In the genomic region with DNA sequence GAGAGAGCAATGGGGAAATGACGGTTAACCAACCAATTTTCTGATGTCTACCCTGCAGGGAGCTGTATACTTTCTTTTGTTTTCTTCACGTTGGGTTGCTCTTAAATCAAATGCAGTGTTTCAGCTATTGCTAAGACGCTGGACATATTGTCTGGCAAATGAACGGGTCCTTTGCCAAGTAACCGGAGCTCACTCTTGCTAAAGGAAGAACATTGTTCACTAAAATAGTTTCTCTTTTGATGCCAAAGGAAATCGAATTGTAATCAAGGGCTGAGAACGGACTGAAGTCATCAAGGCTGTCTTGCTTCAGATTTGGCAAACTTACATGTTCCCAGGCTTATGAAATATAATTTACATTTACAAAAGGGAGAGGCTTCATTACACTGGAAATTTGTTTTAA, we compare ENCODE assay signal across 15 cellular contexts.
DNase-seq lines count a peak whose midpoint lies in the region; ATAC-seq, FAIRE-seq and TF ChIP-seq lines count a peak whose summit lies in the region.
"Had no signal": no experiment of that assay in that cellular context is flagged by ENCODE, and none has a peak within 500 bp of the region (broad histone marks: within the 10 kb centered on the region; RNA-seq: fewer than 3 reads in every experiment).

No MANE protein-coding gene starts in this region.

- H3K4me3 ChIP-seq in MG63 (no peak overlapping the region), dorsolateral prefrontal cortex (peak overlapping the region in 57 of 59 donors; percentile 5 to 58 (median 39)), kidney (ENCODE audit: low read length in 2 of 2) (no peak overlapping the region), skin epidermis (peak overlapping the region in 3 of 7 experiments; percentile 8 to 27 (median 23)), ovary (no peak overlapping the region)
- H3K4me3 ChIP-seq: SJCRH30 had no signal

- intact Hi-C loops in dorsolateral prefrontal cortex (cut with DNase I), result loop anchor here in 1 of 2 donors (10.0 kb wide), 1 partner anchor 205 kb away; no protein-coding TSS in a partner anchor
- intact Hi-C loops in kidney (cut with DNase I), result no loop called here
- intact Hi-C loops in ovary (cut with DNase I), result no loop called here

- no peak for TF ChIP-seq POLR2A in ovary (IDR thresholded peaks at IDR 0.05)

- no peaks in the 10 kb centered on the region for H3K4me1 ChIP-seq in kidney (ENCODE audit: control insufficient read depth in 1 of 2, insufficient read depth in 1 of 2, low read depth in 1 of 2, low read length in 2 of 2)
- peaks cover 5% of the 10 kb centered on the region for H3K4me1 ChIP-seq in ovary (ENCODE audit: insufficient read depth)
- H3K4me1 ChIP-seq: SJCRH30 had no signal

- DNase-seq in MG63 (peak; percentile 7), dorsolateral prefrontal cortex (peak in 1 of 10 donors; percentile 22), kidney (no peak), ovary (no peak), T-helper 9 cell (no peak)
- DNase-seq: activated CD4-positive, alpha-beta T cell treated with anti-CD3 and anti-CD28 coated beads, Interleukin-2, amount 10 ng/mL, durations not matched to agents 7 days and 5 days; activated T-cell treated with anti-CD3 and anti-CD28 coated beads, Interleukin-2, amount 50 U/mL, for 1 hour; CD8-positive, alpha-beta memory T cell; H9; stimulated activated naive CD8-positive, alpha-beta T cell treated with anti-CD3 and anti-CD28 coated beads, Interleukin-15, amount 100 ng/mL, for 72 hours had no signal

- H3K36me3 ChIP-seq in MG63 (no peaks in the 10 kb centered on the region), kidney (ENCODE audit: control insufficient read depth in 1 of 2, insufficient read depth in 2 of 2, low read length in 2 of 2) (no peaks in the 10 kb centered on the region), ovary (no peaks in the 10 kb centered on the region)
- H3K36me3 ChIP-seq: SJCRH30 had no signal

- no peak for ATAC-seq in HG02852 (IDR thresholded peaks at IDR 0.05; ENCODE audit: unreplicated experiment)
- no peak for ATAC-seq in GM21825 (IDR thresholded peaks at IDR 0.05; ENCODE audit: unreplicated experiment)
- ATAC-seq: stimulated activated naive CD8-positive, alpha-beta T cell treated with anti-CD3 and anti-CD28 coated beads, Interleukin-15, amount 100 ng/mL, for 72 hours had no signal

- H3K27me3 ChIP-seq in MG63 (no peaks in the 10 kb centered on the region; the same call in 1 of the 2 replicates), dorsolateral prefrontal cortex (no peaks in the 10 kb centered on the region), ovary (no peaks in the 10 kb centered on the region)
- H3K27me3 ChIP-seq: SJCRH30 had no signal

- no peak overlapping the region for H3K9ac ChIP-seq in kidney (ENCODE audit: low read length in 2 of 2)

- 11 to 21% (median 16%) methylated on average over 7 of the region's 7 CpGs for WGBS in ovary, 3 donors

- FAIRE-seq in kidney (lab: Jason Lieb, UNC), result no peak
- FAIRE-seq: GM12892 had no signal

- H3K9me3 ChIP-seq in MG63 (no peaks in the 10 kb centered on the region), kidney (ENCODE audit: control insufficient read depth in 1 of 2, low read length in 2 of 2) (no peaks in the 10 kb centered on the region), ovary (no peaks in the 10 kb centered on the region)
- H3K9me3 ChIP-seq: SJCRH30 had no signal

- H3K27ac ChIP-seq in dorsolateral prefrontal cortex (peak overlapping the region in 35 of 59 donors; percentile 7 to 80 (median 41)), kidney (ENCODE audit: low read depth in 2 of 2, low read length in 2 of 2) (peak overlapping the region; percentile 39 to 79), skin epidermis (peak overlapping the region in 14 of 21 experiments; percentile 4 to 74 (median 44)), ovary (no peak overlapping the region)
- H3K27ac ChIP-seq: SJCRH30 had no signal

- TF ChIP-seq CTCF in dorsolateral prefrontal cortex (IDR thresholded peaks at IDR 0.05 in 54 of 56, conservative IDR thresholded peaks at IDR 0.05 in 2 of 56; ENCODE audit: low read depth in 1 of 56, partially characterized antibody in 56 of 56) (no peak), kidney (IDR thresholded peaks at IDR 0.05; ENCODE audit: borderline replicate concordance, extremely low read depth, insufficient read depth) (no peak), ovary (IDR thresholded peaks at IDR 0.05) (no peak)

- TF ChIP-seq EP300 in ovary (IDR thresholded peaks at IDR 0.05), result no peak

Comparison
In these comparisons a context has a peak if more than half of its experiments do, and no peak if none do; other contexts are left out.
1. H3K4me3 ChIP-seq: peak in dorsolateral prefrontal cortex (57 of 59); none in MG63 (single experiment), kidney (0 of 2) and ovary (single experiment).
2. H3K27ac ChIP-seq: peak in dorsolateral prefrontal cortex (35 of 59), kidney (2 of 2) and skin epidermis (14 of 21); none in ovary (0 of 2).